ENCODE assay signal across 8 cellular contexts in the genomic region with DNA sequence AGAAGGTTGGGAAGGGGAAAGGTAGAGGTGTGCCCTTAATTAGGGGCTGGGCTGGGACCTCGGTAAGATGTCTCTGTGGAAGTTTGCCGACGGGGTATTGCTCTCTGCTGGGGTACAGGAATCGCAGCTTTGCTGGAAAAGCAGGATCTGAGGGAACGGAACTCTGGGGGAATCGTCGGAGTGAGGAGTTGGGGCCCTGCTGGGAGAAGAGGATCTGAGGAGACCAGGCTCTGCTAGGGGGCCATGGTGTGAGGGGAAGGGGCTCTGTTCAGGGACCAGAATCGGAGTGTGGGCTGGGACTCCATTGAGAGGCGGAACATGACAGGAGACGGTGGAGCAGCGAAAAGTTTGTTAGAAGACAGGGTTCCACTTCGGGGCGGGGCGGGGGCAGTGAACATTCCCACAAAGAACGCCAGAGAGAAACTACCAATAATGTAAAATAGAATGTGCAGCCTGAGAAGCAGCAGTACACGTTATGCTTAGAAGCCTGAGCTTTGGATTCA. TPM values are rescaled to one million over a fixed set of nuclear protein-coding genes. Genes with fewer than 3 reads are reported as not detected.
DNase-seq lines count a peak whose midpoint lies in the region; ATAC-seq and TF ChIP-seq lines count a peak whose summit lies in the region.

No MANE protein-coding gene starts in this region.

- TF ChIP-seq CTCF in coronary artery (IDR thresholded peaks at IDR 0.05) (no peak), lower leg skin (IDR thresholded peaks at IDR 0.05) (no peak), stomach (IDR thresholded peaks at IDR 0.05) (no peak)

- DNase-seq in stimulated activated naive CD4-positive, alpha-beta T cell (lab: John Stamatoyannopoulos, UW): peak in 5 of 6 experiments; percentile 10 to 36 (median 17)
- DNase-seq in stimulated activated naive CD4-positive, alpha-beta T cell treated with Interleukin-2 at 50 U/mL for 16 hours (lab: John Stamatoyannopoulos, UW): no peak
- DNase-seq in T-helper 17 cell (no peak), coronary artery (ENCODE audit: low spot score) (peak; percentile 78), lower leg skin (ENCODE audit: low spot score in 2 of 2) (peak; percentile 21 to 83), stomach (no peak)

- intact Hi-C loops in lower leg skin (cut with DNase I; ENCODE audit: low total_unique reads): no loop called here
- intact Hi-C loops in stomach (cut with DNase I; ENCODE audit: low total_unique reads): no loop called here

- H3K27ac ChIP-seq in coronary artery (peak overlapping the region; percentile 97 to 99), stomach (peak overlapping the region; percentile 87 to 95 (median 95))

- ATAC-seq in T-helper 17 cell (no peak), GM21717 (IDR thresholded peaks at IDR 0.05; ENCODE audit: unreplicated experiment) (no peak), GM21737 (IDR thresholded peaks at IDR 0.05; ENCODE audit: unreplicated experiment) (no peak)

- no peak for TF ChIP-seq EP300 in stomach (IDR thresholded peaks at IDR 0.05)

- H3K36me3 ChIP-seq in stomach: no peaks in the 10 kb centered on the region

- H3K36me3 Mint-ChIP-seq in T-helper 17 cell (ENCODE audit: low read depth): peaks cover 8% of the 10 kb centered on the region

- H3K4me3 ChIP-seq in coronary artery (peak overlapping the region; percentile 97), lower leg skin (ENCODE audit: low read depth, poor library complexity, severe bottlenecking) (peak overlapping the region; percentile 99), stomach (peak overlapping the region; percentile 95 to 100 (median 99))

- peak overlapping the region; percentile 100 for H3K4me3 Mint-ChIP-seq in T-helper 17 cell

- H3K9me3 ChIP-seq in T-helper 17 cell (ENCODE audit: control insufficient read depth, low read length, poor library complexity, severe bottlenecking): no peaks in the 10 kb centered on the region
- H3K9me3 ChIP-seq in stomach: no peaks in the 10 kb centered on the region

- peak overlapping the region; percentile 98 for H3K27ac Mint-ChIP-seq in T-helper 17 cell

- 0 to 1% methylated on average over 16 of the region's 16 CpGs for WGBS in lower leg skin, 2 donors
- 0 to 3% (median 1%) methylated on average over 16 of the region's 16 CpGs for WGBS in stomach, 5 donors

- TF ChIP-seq POLR2A in lower leg skin (IDR thresholded peaks at IDR 0.05): no peak
- TF ChIP-seq POLR2A in stomach (IDR thresholded peaks at IDR 0.05): peak in 1 of 4 donors; percentile 0

- H3K27me3 Mint-ChIP-seq in T-helper 17 cell: no peaks in the 10 kb centered on the region

- no peaks in the 10 kb centered on the region for H3K27me3 ChIP-seq in stomach

- peaks cover 11 to 64% (median 49%) of the 10 kb centered on the region in 4 donors for H3K4me1 ChIP-seq in stomach

- peaks cover 37% of the 10 kb centered on the region for H3K4me1 Mint-ChIP-seq in T-helper 17 cell

RNA-seq across cellular contexts. Expression of a gene that starts 0.5 kb away (rescaled TPM):
- total RNA-seq in T-helper 17 cell (1 to 10 TPM; 2.7 to 5.2 TPM), lower leg skin (10 to 100 TPM; 23.3 to 67.7 (median 26.5) TPM), stomach (10 to 100 TPM in 1 of 5 donors, 1 to 10 TPM in 3, not detected in 1; 2.2 to 32.7 (median 3.7) TPM)
- 100 to 1,000 TPM in 2 of 3 donors, 10 to 100 TPM in 1; 72.5 to 127 (median 104) TPM for polyA plus RNA-seq in stomach

RNA-seq across cellular contexts. Expression of a gene that starts 0.9 kb away (rescaled TPM):
- total RNA-seq in T-helper 17 cell (10 to 100 TPM; 80.8 to 87.1 TPM), lower leg skin (10 to 100 TPM; 32.2 to 51.5 (median 46.9) TPM), stomach (100 to 1,000 TPM in 3 of 5 donors, 10 to 100 TPM in 2; 71.0 to 230 (median 125) TPM)
- polyA plus RNA-seq in stomach: 10 to 100 TPM in 1 of 3 donors, 1 to 10 TPM in 2; 4.9 to 15.4 (median 5.9) TPM

Comparison
In these comparisons a context has a peak if more than half of its experiments do, and no peak if none do; other contexts are left out.
1. DNase-seq: peak in stimulated activated naive CD4-positive, alpha-beta T cell (5 of 6), coronary artery (single experiment) and lower leg skin (2 of 2); none in stimulated activated naive CD4-positive, alpha-beta T cell treated with Interleukin-2 at 50 U/mL for 16 hours (single experiment), T-helper 17 cell (0 of 3) and stomach (single experiment).
2. Peak in every context shown above with its lines, with median percentiles within 50 percentile points of each other: H3K4me3 ChIP-seq.